17 cellular contexts compared by ENCODE assay signal in genomic region chr11:69378303-69379141, GRCh38.
DNase-seq lines count a peak whose midpoint lies in the region; ATAC-seq and TF ChIP-seq lines count a peak whose summit lies in the region.
"Had no signal": no experiment of that assay in that cellular context is flagged by ENCODE, and none has a peak within 500 bp of the region (broad histone marks: within the 10 kb centered on the region; RNA-seq: fewer than 3 reads in every experiment).

No MANE protein-coding gene starts in this region.

- ATAC-seq in Right ventricle myocardium superior (ENCODE audit: poor library complexity) (no peak), left cardiac atrium (no peak), left lung (no peak), GM21619 (IDR thresholded peaks at IDR 0.05; ENCODE audit: unreplicated experiment) (no peak)
- ATAC-seq: naive thymus-derived CD4-positive, alpha-beta T cell; pancreas; T-cell had no signal

- no peak for TF ChIP-seq POLR2A in spleen (IDR thresholded peaks at IDR 0.05)

- H3K27me3 ChIP-seq in left lung: no peaks in the 10 kb centered on the region
- H3K27me3 ChIP-seq in spleen (replicated peaks in 1 of 7): no peaks in the 10 kb centered on the region
- H3K27me3 ChIP-seq: pancreas, uterus had no signal

- intact Hi-C loops in Right ventricle myocardium superior (cut with DNase I): no loop called here
- intact Hi-C loops in left cardiac atrium (cut with DNase I): no loop called here
- intact Hi-C loops in left lung (cut with DNase I): no loop called here
- intact Hi-C loops in spleen (cut with DNase I; ENCODE audit: low total_unique reads): no loop called here

- CTCF ChIA-PET in RWPE1 (lab: Yijun Ruan, JAX): no interaction called here

- WGBS in spleen, 5 donors: 84 to 90% (median 88%) methylated on average over 9 to 29 of the region's 29 CpGs

- TF ChIP-seq CTCF in RWPE1 (conservative IDR thresholded peaks at IDR 0.05; ENCODE audit: low read depth): no peak
- no peak for TF ChIP-seq CTCF in left lung (IDR thresholded peaks at IDR 0.05)
- TF ChIP-seq CTCF in spleen (IDR thresholded peaks at IDR 0.05 in 8 of 11, conservative IDR thresholded peaks at IDR 0.05 in 3 of 11): no peak

- DNase-seq in Right ventricle myocardium superior (peak; percentile 29), left cardiac atrium (no peak), RWPE1 (ENCODE audit: low spot score) (no peak), left lung (peak; percentile 26 to 73), spleen (peak; percentile 71), COR-L47 (lab: John Stamatoyannopoulos, UW) (no peak), 8988T (no peak)
- DNase-seq: effector memory CD4-positive, alpha-beta T cell; mesendoderm; MM.1S; naive thymus-derived CD4-positive, alpha-beta T cell; NCI-H1694; substantia nigra; uterus had no signal

- H3K9me3 ChIP-seq in left lung (no peaks in the 10 kb centered on the region), spleen (no peaks in the 10 kb centered on the region)
- H3K9me3 ChIP-seq: pancreas, uterus had no signal

- H3K4me3 ChIP-seq in left lung (no peak overlapping the region), spleen (no peak overlapping the region)
- H3K4me3 ChIP-seq: pancreas, uterus had no signal

- POLR2A ChIA-PET in RWPE1 (lab: Yijun Ruan, JAX; ENCODE audit: low non-redundant PET): no interaction called here

- H3K36me3 ChIP-seq in left lung: no peaks in the 10 kb centered on the region
- no peaks in the 10 kb centered on the region for H3K36me3 ChIP-seq in spleen
- H3K36me3 ChIP-seq: pancreas, uterus had no signal

- H3K4me1 ChIP-seq in left lung (peaks cover 0 to 5% of the 10 kb centered on the region in 2 donors), spleen (peaks cover 0 to 29% (median 21%) of the 10 kb centered on the region in 6 donors)
- H3K4me1 ChIP-seq: pancreas, uterus had no signal

- H3K27ac ChIP-seq in RWPE1 (peak overlapping the region; percentile 87), left lung (no peak overlapping the region), spleen (no peak overlapping the region)
- H3K27ac ChIP-seq: pancreas, uterus had no signal

Comparison
In these comparisons a context has a peak if more than half of its experiments do, and no peak if none do; other contexts are left out.
1. DNase-seq: peak in Right ventricle myocardium superior (single experiment), left lung (2 of 2) and spleen (single experiment); none in left cardiac atrium (single experiment), RWPE1 (single experiment), COR-L47 (single experiment) and 8988T (single experiment).